In genomic region chr10:113735913-113736312, GRCh38 we compare ENCODE assay signal across 8 cellular contexts. TPM values are rescaled to one million over a fixed set of nuclear protein-coding genes. Genes with fewer than 3 reads are reported as not detected.
DNase-seq lines count a peak whose midpoint lies in the region; ATAC-seq, FAIRE-seq and TF ChIP-seq lines count a peak whose summit lies in the region.

No MANE protein-coding gene starts in this region.

- FAIRE-seq in GM19239 (lab: Jason Lieb, UNC), result no peak

- no peak overlapping the region for H3K4me3 ChIP-seq in left lung

- ATAC-seq in GM18907 (IDR thresholded peaks at IDR 0.05; ENCODE audit: unreplicated experiment) (peak; percentile 99), HG02943 (IDR thresholded peaks at IDR 0.05; ENCODE audit: low read depth, unreplicated experiment) (peak; percentile 88), left lung (peak; percentile 88), GM21723 (IDR thresholded peaks at IDR 0.05; ENCODE audit: unreplicated experiment) (no peak)

- TF ChIP-seq CTCF in left lung (IDR thresholded peaks at IDR 0.05), result no peak

- H3K9me3 ChIP-seq in left lung, result no peaks in the 10 kb centered on the region

- H3K27ac ChIP-seq in left lung, result no peak overlapping the region

- no peaks in the 10 kb centered on the region for H3K27me3 ChIP-seq in left lung

- intact Hi-C loops in left lung (cut with DNase I), result no loop called here

- H3K36me3 ChIP-seq in left lung, result peaks cover 0 to 16% of the 10 kb centered on the region in 2 donors

- H3K4me1 ChIP-seq in left lung, result peaks cover 0 to 10% of the 10 kb centered on the region in 2 donors

- DNase-seq in NCI-H69 (lab: John Stamatoyannopoulos, UW) (peak; percentile 64), left lung (peak in 1 of 2 donors; percentile 37), NCI-H2081 treated with DMSO at 0.1 percent for 48 hours (lab: John Stamatoyannopoulos, UW) (no peak), GM19239 (ENCODE audit: insufficient read length, low spot score) (no peak)
- DNase-seq in activated naive CD4-positive, alpha-beta T cell treated with Interleukin-2 at 50 U/mL for 16 hours, result no peak

RNA-seq across cellular contexts. Expression of gene PLEKHS1, which starts 15.6 kb away (rescaled TPM):
- total RNA-seq in left lung, result 1 to 10 TPM in 1 of 2 donors, not detected in 1; 4.7 TPM

RNA-seq across cellular contexts. Expression of gene CASP7, which starts 56.2 kb away (rescaled TPM):
- 10 to 100 TPM; 34.0 to 39.1 TPM for total RNA-seq in left lung
